8 cellular contexts compared by ENCODE assay signal in the genomic region with DNA sequence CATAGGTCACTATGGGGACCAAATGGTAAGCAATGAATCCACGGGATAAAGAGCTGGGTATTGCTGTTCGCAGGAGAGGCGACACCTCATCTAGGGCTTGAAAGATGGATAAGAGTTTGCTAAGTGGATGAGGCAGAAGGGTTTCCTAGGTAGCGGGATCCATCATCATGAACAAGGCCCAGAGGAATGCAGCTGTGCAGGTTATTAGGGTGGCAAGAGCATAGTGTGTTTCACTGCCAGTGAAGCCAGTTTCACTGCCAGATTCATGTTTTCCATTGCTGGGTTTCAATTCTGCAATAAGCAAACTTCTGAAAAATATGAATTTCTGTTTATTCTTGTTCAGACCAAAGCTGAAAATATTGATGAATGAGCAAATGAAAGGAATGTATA. TPM values are rescaled to one million over a fixed set of nuclear protein-coding genes. Genes with fewer than 3 reads are reported as not detected.
A peak's percentile ranks its signal among the peaks of the same experiment; 100 is the strongest.
DNase-seq lines count a peak whose midpoint lies in the region; ATAC-seq and TF ChIP-seq lines count a peak whose summit lies in the region.

No MANE protein-coding gene starts in this region.

- peaks cover 5% of the 10 kb centered on the region for H3K4me1 ChIP-seq in RWPE2 (ENCODE audit: insufficient read depth, poor library complexity, severe bottlenecking)
- peaks cover 0 to 18% (median 7%) of the 10 kb centered on the region in 9 donors for H3K4me1 ChIP-seq in heart right ventricle

- no peak for TF ChIP-seq CTCF in RWPE2 (IDR thresholded peaks at IDR 0.05; ENCODE audit: poor library complexity, severe bottlenecking)
- no peak for TF ChIP-seq CTCF in natural killer cell (IDR thresholded peaks at IDR 0.05)
- no peak for TF ChIP-seq CTCF in heart right ventricle (IDR thresholded peaks at IDR 0.05)

- peak overlapping the region; percentile 80 for H3K4me3 Mint-ChIP-seq in natural killer cell

- WGBS in heart right ventricle, 2 donors, result 95 to 96% methylated on average over 4 of the region's 4 CpGs

- peaks cover 3 to 5% of the 10 kb centered on the region in 2 donors for H3K27me3 Mint-ChIP-seq in natural killer cell (ENCODE audit: low read depth in 2 of 2)

- TF ChIP-seq POLR2A in erythroblast (IDR thresholded peaks at IDR 0.05; ENCODE audit: low read length), result no peak

- H3K36me3 Mint-ChIP-seq in natural killer cell, result no peaks in the 10 kb centered on the region

- peaks cover 27 to 31% of the 10 kb centered on the region in 2 donors for H3K4me1 Mint-ChIP-seq in natural killer cell

- H3K27ac ChIP-seq in RWPE2 (ENCODE audit: poor library complexity, severe bottlenecking) (peak overlapping the region; percentile 21), heart right ventricle (peak overlapping the region in 1 of 10 donors; percentile 86)

- ATAC-seq in HG02938 (IDR thresholded peaks at IDR 0.05; ENCODE audit: unreplicated experiment) (peak; percentile 28), RWPE2 (ENCODE audit: low read depth) (peak; percentile 90), natural killer cell (no peak), heart right ventricle (no peak)

- H3K27ac Mint-ChIP-seq in natural killer cell, result peak overlapping the region; percentile 89 to 90

- H3K36me3 ChIP-seq in RWPE2 (ENCODE audit: low read depth), result no peaks in the 10 kb centered on the region
- H3K36me3 ChIP-seq in heart right ventricle, result no peaks in the 10 kb centered on the region

- peak; percentile 19 for DNase-seq in DMS79 treated with DMSO at 0.1 percent for 48 hours (lab: John Stamatoyannopoulos, UW)
- no peak for DNase-seq in DMS79 (lab: John Stamatoyannopoulos, UW)
- DNase-seq in RWPE2 (ENCODE audit: low spot score), result no peak
- no peak for DNase-seq in natural killer cell
- DNase-seq in erythroblast (lab: John Stamatoyannopoulos, UW), result no peak
- DNase-seq in heart right ventricle, result no peak
- no peak for DNase-seq in superior temporal gyrus (ENCODE audit: extremely low spot score)

- intact Hi-C loops in natural killer cell (cut with micrococcal nuclease), result no loop called here
- intact Hi-C loops in heart right ventricle (cut with DNase I), result no loop called here

- H3K9me3 ChIP-seq in RWPE2 (ENCODE audit: severe bottlenecking) (no peaks in the 10 kb centered on the region), heart right ventricle (no peaks in the 10 kb centered on the region)

- H3K4me3 ChIP-seq in RWPE2 (ENCODE audit: severe bottlenecking) (no peak overlapping the region), heart right ventricle (no peak overlapping the region)

- no peaks in the 10 kb centered on the region for H3K9me3 Mint-ChIP-seq in natural killer cell

- H3K27me3 ChIP-seq in RWPE2 (ENCODE audit: insufficient read depth, poor library complexity, severe bottlenecking) (no peaks in the 10 kb centered on the region), heart right ventricle (no peaks in the 10 kb centered on the region)

RNA-seq across cellular contexts. Expression of a gene that starts 27.2 kb away (rescaled TPM):
- total RNA-seq in natural killer cell (10 to 100 TPM; 17.1 to 20.8 (median 19.0) TPM), heart right ventricle (100 to 1,000 TPM in 2 of 10 donors, 10 to 100 TPM in 8; 22.9 to 114 (median 59.0) TPM)
- polyA plus RNA-seq in heart right ventricle, result 10 to 100 TPM; 12.7 to 17.0 TPM

Comparison
In these comparisons a context has a peak if more than half of its experiments do, and no peak if none do; other contexts are left out.
1. ATAC-seq: peak in HG02938 (single experiment) and RWPE2 (single experiment); none in natural killer cell (0 of 3) and heart right ventricle (0 of 8).